ENCODE assay signal across 23 cellular contexts in genomic region chr6:152859225-152859624, GRCh38.
DNase-seq lines count a peak whose midpoint lies in the region; ATAC-seq and TF ChIP-seq lines count a peak whose summit lies in the region.
"Had no signal": no experiment of that assay in that cellular context is flagged by ENCODE, and none has a peak within 500 bp of the region (broad histone marks: within the 10 kb centered on the region; RNA-seq: fewer than 3 reads in every experiment).

No MANE protein-coding gene starts in this region.

- intact Hi-C loops in tibial artery (cut with DNase I; ENCODE audit: low total_unique reads) = no loop called here

- DNase-seq in fibroblast of villous mesenchyme (ENCODE audit: low read depth) (peak; percentile 39), NCI-H526 treated with DMSO at 0.1 percent for 48 hours (lab: John Stamatoyannopoulos, UW) (no peak), tibial artery (no peak)
- DNase-seq: activated CD4-positive, alpha-beta T cell treated with anti-CD3 and anti-CD28 coated beads, Interleukin-2, amount 50 U/mL, for 48 hours; activated T-cell treated with anti-CD3 and anti-CD28 coated beads for 4 hours; amygdala; CD8-positive, alpha-beta memory T cell; DMS79; islet precursor cell; lower lobe of right lung; NCI-H146; NCI-H2171; NCI-H524 treated with DMSO at 0.1 percent for 48 hours; SJCRH30; stimulated activated CD4-positive, alpha-beta T cell treated with anti-CD3 and anti-CD28 coated beads, Interleukin-4, amount 100 ng/mL, for 1 hour; stimulated activated naive CD8-positive, alpha-beta T cell treated with anti-CD3 and anti-CD28 coated beads, Interleukin-15, amount 100 ng/mL, for 72 hours; transverse colon had no signal

- TF ChIP-seq CTCF in OCI-LY3 (IDR thresholded peaks at IDR 0.05; ENCODE audit: low read depth, low read length) = no peak
- TF ChIP-seq CTCF in fibroblast of villous mesenchyme (IDR thresholded peaks at IDR 0.05; ENCODE audit: insufficient read depth, low read depth, low read length) = no peak
- no peak for TF ChIP-seq CTCF in tibial artery (IDR thresholded peaks at IDR 0.05)

- no peak overlapping the region for H3K9ac ChIP-seq in OCI-LY3 (ENCODE audit: low read length)

- H3K79me2 ChIP-seq in OCI-LY3 (ENCODE audit: low read length) = no peaks in the 10 kb centered on the region

- ATAC-seq in GM18867 (IDR thresholded peaks at IDR 0.05; ENCODE audit: unreplicated experiment) = peak; percentile 68
- ATAC-seq in HG02588 (IDR thresholded peaks at IDR 0.05; ENCODE audit: unreplicated experiment) = peak; percentile 67
- ATAC-seq in GM21528 (IDR thresholded peaks at IDR 0.05; ENCODE audit: low FRiP score, unreplicated experiment) = no peak
- ATAC-seq: lower lobe of right lung; stimulated activated naive CD8-positive, alpha-beta T cell treated with anti-CD3 and anti-CD28 coated beads, Interleukin-15, amount 100 ng/mL, for 72 hours had no signal

- no peaks in the 10 kb centered on the region for H4K20me1 ChIP-seq in OCI-LY3 (ENCODE audit: insufficient read depth, low read length)

- H3K9me3 ChIP-seq in OCI-LY3 (ENCODE audit: insufficient read depth, low read length) (no peaks in the 10 kb centered on the region), tibial artery (no peaks in the 10 kb centered on the region)
- H3K9me3 ChIP-seq: lower lobe of right lung, SJCRH30, transverse colon had no signal

- H3K27ac ChIP-seq in OCI-LY3 (ENCODE audit: low read length) (no peak overlapping the region), tibial artery (no peak overlapping the region)
- H3K27ac ChIP-seq: epithelial cell of prostate, lower lobe of right lung, SJCRH30, transverse colon had no signal

- peak overlapping the region; percentile 14 for H3K4me2 ChIP-seq in OCI-LY3 (ENCODE audit: low read length)
- H3K4me2 ChIP-seq: smooth muscle cell had no signal

- H3K36me3 ChIP-seq in OCI-LY3 (replicated peaks; ENCODE audit: low read depth, low read length) = no peaks in the 10 kb centered on the region
- H3K36me3 ChIP-seq in tibial artery = no peaks in the 10 kb centered on the region
- H3K36me3 ChIP-seq: lower lobe of right lung, SJCRH30, transverse colon had no signal

- H3K4me3 ChIP-seq in OCI-LY3 (ENCODE audit: low read length) (no peak overlapping the region), fibroblast of villous mesenchyme (ENCODE audit: low read depth, low read length) (no peak overlapping the region), tibial artery (no peak overlapping the region)
- H3K4me3 ChIP-seq: lower lobe of right lung, SJCRH30, smooth muscle cell, transverse colon had no signal

- no peak overlapping the region for H2AFZ ChIP-seq in OCI-LY3 (ENCODE audit: low read depth, low read length)

- peaks cover 4% of the 10 kb centered on the region; the same call in 1 of the 2 replicates for H3K27me3 ChIP-seq in OCI-LY3 (ENCODE audit: low read depth, low read length)
- no peaks in the 10 kb centered on the region for H3K27me3 ChIP-seq in tibial artery
- H3K27me3 ChIP-seq: SJCRH30, transverse colon had no signal

- H3K4me1 ChIP-seq in OCI-LY3 (ENCODE audit: low read length) = no peaks in the 10 kb centered on the region
- no peaks in the 10 kb centered on the region for H3K4me1 ChIP-seq in tibial artery
- H3K4me1 ChIP-seq: lower lobe of right lung, SJCRH30, transverse colon had no signal
